Comparison of ENCODE assay signal across 12 cellular contexts in genomic region chr12:59040651-59041050, GRCh38.
A peak's percentile ranks its signal among the peaks of the same experiment; 100 is the strongest.
DNase-seq lines count a peak whose midpoint lies in the region; ATAC-seq and TF ChIP-seq lines count a peak whose summit lies in the region.
"Had no signal": no experiment of that assay in that cellular context is flagged by ENCODE, and none has a peak within 500 bp of the region (broad histone marks: within the 10 kb centered on the region; RNA-seq: fewer than 3 reads in every experiment).

No MANE protein-coding gene starts in this region.

- H3K23ac ChIP-seq in trophoblast cell (ENCODE audit: low read length), result no peak overlapping the region

- BruUV-seq in PC-3 (replicated peaks; lab: Mats Ljungman, UMichigan), result no TSS peak

- peaks cover 13% of the 10 kb centered on the region for H3F3A ChIP-seq in PC-3 (ENCODE audit: low read length, unreplicated experiment)

- no peaks in the 10 kb centered on the region for H3K9me3 ChIP-seq in PC-3 (ENCODE audit: low read length)
- no peaks in the 10 kb centered on the region for H3K9me3 ChIP-seq in esophagus muscularis mucosa
- H3K9me3 ChIP-seq in trophoblast cell (ENCODE audit: insufficient read depth, low read depth, low read length), result no peaks in the 10 kb centered on the region

- no peak overlapping the region for H3K14ac ChIP-seq in trophoblast cell (ENCODE audit: low read length)

- TF ChIP-seq EP300 in esophagus muscularis mucosa (IDR thresholded peaks at IDR 0.05), result no peak

- WGBS in esophagus muscularis mucosa, result 4% methylated on average over 1 of the region's 1 CpG
- WGBS in trophoblast cell (ENCODE audit: extremely low coverage, insufficient coverage, insufficient read length), result no CpG with 5 or more reads among the region's 1 CpG

- peak; percentile 88 for DNase-seq in Caki2 (ENCODE audit: low read depth)
- DNase-seq in PC-3, result peak; percentile 33
- no peak for DNase-seq in esophagus muscularis mucosa (ENCODE audit: extremely low spot score)
- peak in 1 of 2 donors; percentile 44 for DNase-seq in trophoblast cell
- no peak for DNase-seq in DMS114 treated with DMSO at 0.1 percent for 48 hours (lab: John Stamatoyannopoulos, UW; ENCODE audit: unreplicated experiment)
- no peak for DNase-seq in SKM-1 treated with dmso at 0.1 percent for 144 hours (lab: John Stamatoyannopoulos, UW; ENCODE audit: unreplicated experiment)
- DNase-seq in hypothalamus (lab: John Stamatoyannopoulos, UW), result no peak
- DNase-seq: activated CD4-positive, CD25-positive, alpha-beta regulatory T cell treated with anti-CD3 and anti-CD28 coated beads, Interleukin-2, amount 50 U/mL, for 72 hours; NCI-H524 had no signal

- POLR2A ChIA-PET in PC-3 (lab: Charles Lee; ENCODE audit: unreplicated experiment), result no interaction called here

- intact Hi-C loops in PC-3 (cut with micrococcal nuclease), result loop anchor here (1.0 to 2.0 kb wide), 2 partner anchors 15 to 122 kb away; no protein-coding TSS in a partner anchor
- intact Hi-C loops in esophagus muscularis mucosa (cut with DNase I), result loop anchor here (5.0 kb wide), 1 partner anchor 118 kb away; the partner anchor contains the start of gene LRIG3

- ATAC-seq in PC-3 (no peak), HG03439 (IDR thresholded peaks at IDR 0.05; ENCODE audit: unreplicated experiment) (no peak)

- no peaks in the 10 kb centered on the region for H3K27me3 ChIP-seq in PC-3 (ENCODE audit: low read length)
- H3K27me3 ChIP-seq in esophagus muscularis mucosa, result no peaks in the 10 kb centered on the region
- no peaks in the 10 kb centered on the region for H3K27me3 ChIP-seq in trophoblast cell (ENCODE audit: insufficient read depth, low read length)
- H3K27me3 ChIP-seq: cardiac muscle cell had no signal

- H3K4me1 ChIP-seq in PC-3 (ENCODE audit: insufficient read depth, low read length), result peaks cover 34% of the 10 kb centered on the region
- H3K4me1 ChIP-seq in esophagus muscularis mucosa, result peaks cover 0 to 29% (median 24%) of the 10 kb centered on the region in 4 donors
- peaks cover 0 to 2% of the 10 kb centered on the region in 2 experiments for H3K4me1 ChIP-seq in trophoblast cell (ENCODE audit: control insufficient read depth in 1 of 2, insufficient read depth in 2 of 2, low read length in 2 of 2)

- peak overlapping the region; percentile 25; the same call in 1 of the 2 replicates for H3K4me3 ChIP-seq in PC-3 (ENCODE audit: low read length)
- no peak overlapping the region for H3K4me3 ChIP-seq in esophagus muscularis mucosa
- no peak overlapping the region for H3K4me3 ChIP-seq in trophoblast cell (ENCODE audit: low read depth, low read length)
- H3K4me3 ChIP-seq: cardiac muscle cell, lung had no signal

- H2AK5ac ChIP-seq in trophoblast cell (ENCODE audit: low read length), result no peak overlapping the region

- H3K79me1 ChIP-seq in trophoblast cell (ENCODE audit: low read length), result peaks cover 6% of the 10 kb centered on the region

- H3K18ac ChIP-seq in trophoblast cell (ENCODE audit: low read length), result no peak overlapping the region

- no peak for TF ChIP-seq POLR2A in esophagus muscularis mucosa (IDR thresholded peaks at IDR 0.05; ENCODE audit: low read depth)

- no peak overlapping the region for H2BK120ac ChIP-seq in trophoblast cell (ENCODE audit: insufficient read depth, low read length, poor library complexity)

- H2BK5ac ChIP-seq in trophoblast cell (ENCODE audit: low read depth, low read length, poor library complexity), result no peak overlapping the region

- in situ Hi-C loops in Caki2 (cut with HindIII; ENCODE audit: low pct_unique_long_range_greater_than_20kb, low sequenced_read_pairs), result no loop called here

- no peak overlapping the region for H4K8ac ChIP-seq in trophoblast cell (ENCODE audit: low read depth, low read length)

- H3K36me3 ChIP-seq in PC-3 (ENCODE audit: low read depth, low read length) (no peaks in the 10 kb centered on the region), esophagus muscularis mucosa (no peaks in the 10 kb centered on the region), trophoblast cell (ENCODE audit: control insufficient read depth in 1 of 2, insufficient read depth in 2 of 2, low read length in 2 of 2) (no peaks in the 10 kb centered on the region)
- H3K36me3 ChIP-seq: cardiac muscle cell had no signal

- H2AFZ ChIP-seq in PC-3 (ENCODE audit: low read length) (0 out of 2 replicates have a peak overlapping the region, but pooled peaks have one; percentile 10), trophoblast cell (ENCODE audit: insufficient read depth, low read length, poor library complexity) (no peak overlapping the region)

- CTCF ChIA-PET in PC-3 (lab: Charles Lee), result no interaction called here

- H3K79me2 ChIP-seq in PC-3 (ENCODE audit: low read length) (no peaks in the 10 kb centered on the region), trophoblast cell (ENCODE audit: control insufficient read depth, insufficient read depth, low read length, poor library complexity) (no peaks in the 10 kb centered on the region)

- no peak for TF ChIP-seq CTCF in PC-3 (conservative IDR thresholded peaks at IDR 0.05; ENCODE audit: low read depth, low read length)
- no peak for TF ChIP-seq CTCF in esophagus muscularis mucosa (IDR thresholded peaks at IDR 0.05)

- peak overlapping the region; percentile 20 for H2BK12ac ChIP-seq in trophoblast cell (ENCODE audit: low read length)

- no peak overlapping the region for H4K12ac ChIP-seq in trophoblast cell (ENCODE audit: low read depth, low read length)

- H4K20me1 ChIP-seq in PC-3 (ENCODE audit: low read length), result no peaks in the 10 kb centered on the region

- peak overlapping the region; percentile 64 for H3K4me2 ChIP-seq in PC-3 (ENCODE audit: low read length)
- no peak overlapping the region for H3K4me2 ChIP-seq in trophoblast cell (ENCODE audit: low read length)

- H3K4ac ChIP-seq in trophoblast cell (ENCODE audit: low read depth, low read length), result no peak overlapping the region

- H3K27ac ChIP-seq in PC-3 (ENCODE audit: low read length), result peak overlapping the region; percentile 76
- H3K27ac ChIP-seq in esophagus muscularis mucosa (replicated peaks in 1 of 4), result peak overlapping the region; percentile 68 to 85 (median 72)
- peak overlapping the region; percentile 71 for H3K27ac ChIP-seq in trophoblast cell (ENCODE audit: low read depth, low read length)
- H3K27ac ChIP-seq: cardiac muscle cell had no signal

- H4K91ac ChIP-seq in trophoblast cell (ENCODE audit: low read depth, low read length), result no peak overlapping the region

- H3K9ac ChIP-seq in PC-3 (ENCODE audit: low read length), result peak overlapping the region; percentile 11; the same call in 1 of the 2 replicates
- H3K9ac ChIP-seq in trophoblast cell (ENCODE audit: low read length), result no peak overlapping the region

- no peaks in the 10 kb centered on the region for H3K9me2 ChIP-seq in PC-3 (replicated peaks; ENCODE audit: low read length)

Comparison
In these comparisons a context has a peak if more than half of its experiments do, and no peak if none do; other contexts are left out.
1. DNase-seq: peak in Caki2 (single experiment) and PC-3 (single experiment); none in esophagus muscularis mucosa (single experiment), DMS114 treated with DMSO at 0.1 percent for 48 hours (single experiment), SKM-1 treated with dmso at 0.1 percent for 144 hours (single experiment) and hypothalamus (0 of 51).
2. Peak in every context shown above with its lines, with median percentiles within 50 percentile points of each other: H3K27ac ChIP-seq.